ENCODE assay signal across 9 cellular contexts in genomic region chr20:237918-238317, GRCh38. TPM values are rescaled to one million over a fixed set of nuclear protein-coding genes. Genes with fewer than 3 reads are reported as not detected.
A peak's percentile ranks its signal among the peaks of the same experiment; 100 is the strongest.
DNase-seq lines count a peak whose midpoint lies in the region; ATAC-seq and TF ChIP-seq lines count a peak whose summit lies in the region.
"Had no signal": no experiment of that assay in that cellular context is flagged by ENCODE, and none has a peak within 500 bp of the region (broad histone marks: within the 10 kb centered on the region; RNA-seq: fewer than 3 reads in every experiment).

No MANE protein-coding gene starts in this region.

- H3K4me1 ChIP-seq in Peyer's patch: peaks cover 0 to 4% (median 0%) of the 10 kb centered on the region in 4 donors
- H3K4me1 ChIP-seq in spleen: peaks cover 0 to 18% (median 11%) of the 10 kb centered on the region in 6 donors

- ATAC-seq in activated CD4-positive, CD25-positive, alpha-beta regulatory T cell treated with anti-CD3 and anti-CD28 coated beads, Interleukin-2, amount 50 U/mL, for 24 hours: peak; percentile 88 to 90
- no peak for ATAC-seq in GM18907 (IDR thresholded peaks at IDR 0.05; ENCODE audit: unreplicated experiment)
- ATAC-seq: HCT116 had no signal

- H3K27me3 ChIP-seq in Peyer's patch: no peaks in the 10 kb centered on the region
- H3K27me3 ChIP-seq in spleen (replicated peaks in 1 of 7): no peaks in the 10 kb centered on the region

- H3K27ac ChIP-seq in Peyer's patch: peak overlapping the region in 2 of 4 donors; percentile 33 to 43
- peak overlapping the region; percentile 2 to 82 (median 70) for H3K27ac ChIP-seq in spleen

- TF ChIP-seq CTCF in Peyer's patch (IDR thresholded peaks at IDR 0.05) (no peak), spleen (IDR thresholded peaks at IDR 0.05 in 8 of 11, conservative IDR thresholded peaks at IDR 0.05 in 3 of 11) (no peak)

- no peaks in the 10 kb centered on the region for H3K9me3 ChIP-seq in Peyer's patch
- H3K9me3 ChIP-seq in spleen: no peaks in the 10 kb centered on the region

- TF ChIP-seq POLR2A in Peyer's patch (IDR thresholded peaks at IDR 0.05) (no peak), spleen (IDR thresholded peaks at IDR 0.05) (no peak)

- H3K4me3 ChIP-seq in Peyer's patch (peak overlapping the region in 3 of 4 donors; percentile 14 to 16 (median 16)), spleen (peak overlapping the region in 5 of 8 donors; percentile 12 to 54 (median 22))

- H3K36me3 ChIP-seq in Peyer's patch (no peaks in the 10 kb centered on the region), spleen (no peaks in the 10 kb centered on the region)

- no peak for DNase-seq in activated CD4-positive, CD25-positive, alpha-beta regulatory T cell (lab: John Stamatoyannopoulos, UW)
- DNase-seq in Peyer's patch (no peak), spleen (no peak)
- no peak for DNase-seq in NK-92 treated with Interleukin-12 subunit alpha and Interleukin-12 subunit beta, amount 100 ng/mL, for 24 hours (lab: John Stamatoyannopoulos, UW)
- DNase-seq: effector CD4-positive, alpha-beta T cell had no signal

- intact Hi-C loops in spleen (cut with DNase I; ENCODE audit: low total_unique reads): no loop called here

- 36 to 50% (median 40%) methylated on average over 2 of the region's 2 CpGs for whole genome bisulfite sequencing in spleen, 5 donors

RNA-seq across cellular contexts. Expression of gene DEFB129, which starts 10.9 kb away (rescaled TPM):
- not detected for total RNA-seq in Peyer's patch
- not detected for total RNA-seq in spleen
- polyA plus RNA-seq in spleen: not detected
- total RNA-seq: activated CD8-positive, alpha-beta memory T cell treated with anti-CD3 and anti-CD28 coated beads for 36 hours had no signal

RNA-seq across cellular contexts. Expression of gene DEFB132, which starts 19.6 kb away (rescaled TPM):
- total RNA-seq in Peyer's patch (not detected), spleen (not detected)
- not detected for polyA plus RNA-seq in spleen
- total RNA-seq: activated CD8-positive, alpha-beta memory T cell treated with anti-CD3 and anti-CD28 coated beads for 36 hours had no signal

RNA-seq across cellular contexts. Expression of gene DEFB128, which starts 48.4 kb away (rescaled TPM):
- not detected for total RNA-seq in Peyer's patch
- not detected for total RNA-seq in spleen
- not detected for polyA plus RNA-seq in spleen
- total RNA-seq: activated CD8-positive, alpha-beta memory T cell treated with anti-CD3 and anti-CD28 coated beads for 36 hours had no signal

RNA-seq across cellular contexts. Expression of gene C20orf96, which starts 52.6 kb away (rescaled TPM):
- total RNA-seq in Peyer's patch (10 to 100 TPM in 2 of 4 donors, 1 to 10 TPM in 2; 6.3 to 41.3 (median 10.5) TPM), spleen (10 to 100 TPM in 1 of 7 donors, 1 to 10 TPM in 6; 2.3 to 10.4 (median 7.3) TPM)
- 1 to 10 TPM; 3.8 to 5.4 (median 4.4) TPM for polyA plus RNA-seq in spleen

RNA-seq across cellular contexts. Expression of gene ZCCHC3, which starts 59.5 kb away (rescaled TPM):
- total RNA-seq in Peyer's patch: 10 to 100 TPM in 3 of 4 donors, 1 to 10 TPM in 1; 9.6 to 17.3 (median 13.9) TPM
- total RNA-seq in spleen: 10 to 100 TPM; 17.4 to 26.6 (median 23.6) TPM
- polyA plus RNA-seq in spleen: 10 to 100 TPM; 18.7 to 22.2 (median 19.5) TPM
